In genomic region chr21:36966066-36966845, GRCh38 we compare ENCODE assay signal across 9 cellular contexts. TPM values are rescaled to one million over a fixed set of nuclear protein-coding genes. Genes with fewer than 3 reads are reported as not detected.
DNase-seq lines count a peak whose midpoint lies in the region; ATAC-seq, FAIRE-seq and TF ChIP-seq lines count a peak whose summit lies in the region.
"Had no signal": no experiment of that assay in that cellular context is flagged by ENCODE, and none has a peak within 500 bp of the region (broad histone marks: within the 10 kb centered on the region; RNA-seq: fewer than 3 reads in every experiment).

TSS of gene HLCS (minus strand) at chr21:36966669. CDS start at chr21:36966638, 31 bp downstream.

- peak within 1 kb of the TSS; percentile 83 for H3K27ac ChIP-seq in C4-2B
- H3K27ac ChIP-seq: neutrophil had no signal

- ATAC-seq in HG03457 (IDR thresholded peaks at IDR 0.05; ENCODE audit: unreplicated experiment), result peak; percentile 67

- no peaks in the 10 kb centered on the region for H3K36me3 ChIP-seq in endocrine pancreas (ENCODE audit: control insufficient read depth, insufficient read depth, low read length)
- H3K36me3 ChIP-seq: neutrophil had no signal

- no peak for FAIRE-seq in GM19239 (lab: Jason Lieb, UNC)

- DNase-seq in GM19239 (ENCODE audit: insufficient read length, low spot score) (peak; percentile 70), NCI-H774 (lab: John Stamatoyannopoulos, UW) (peak; percentile 82), mucosa of gallbladder (ENCODE audit: low spot score) (peak; percentile 46)
- DNase-seq in activated CD8-positive, alpha-beta memory T cell treated with anti-CD3 and anti-CD28 coated beads for 4 hours (ENCODE audit: low read depth in 2 of 2), result peak; percentile 48 to 59
- DNase-seq in stimulated activated CD8-positive, alpha-beta memory T cell treated with anti-CD3 and anti-CD28 coated beads, Interleukin-7, amount 100 ng/mL, for 1 hour (ENCODE audit: low read depth in 2 of 2), result peak; percentile 43 to 52

- peak; percentile 52 for TF ChIP-seq CTCF in C4-2B (conservative IDR thresholded peaks at IDR 0.05)

- H3K9me3 ChIP-seq in endocrine pancreas (ENCODE audit: control insufficient read depth, low read length), result no peaks in the 10 kb centered on the region
- H3K9me3 ChIP-seq: neutrophil had no signal

- peak within 1 kb of the TSS; percentile 66 for H3K4me3 ChIP-seq in endocrine pancreas (ENCODE audit: control insufficient read depth, insufficient read depth, low read length)

- H3K4me1 ChIP-seq in endocrine pancreas (ENCODE audit: control insufficient read depth, insufficient read depth, low read length), result no peaks in the 10 kb centered on the region

- H3K27me3 ChIP-seq in endocrine pancreas (ENCODE audit: control insufficient read depth, insufficient read depth, low read length), result no peaks in the 10 kb centered on the region

- H3K9ac ChIP-seq in endocrine pancreas (ENCODE audit: control insufficient read depth, insufficient read depth, low read length), result peak within 1 kb of the TSS; percentile 58

RNA-seq across cellular contexts. Expression of gene HLCS, which starts in this region (rescaled TPM):
- total RNA-seq in mucosa of gallbladder, result 15.5 TPM

Comparison
In these comparisons a context has a peak if more than half of its experiments do, and no peak if none do; other contexts are left out.
1. Peak in every context shown above with its lines: DNase-seq, ATAC-seq, H3K4me3 ChIP-seq and H3K27ac ChIP-seq.